ENCODE assay signal across 9 cellular contexts in the genomic region with DNA sequence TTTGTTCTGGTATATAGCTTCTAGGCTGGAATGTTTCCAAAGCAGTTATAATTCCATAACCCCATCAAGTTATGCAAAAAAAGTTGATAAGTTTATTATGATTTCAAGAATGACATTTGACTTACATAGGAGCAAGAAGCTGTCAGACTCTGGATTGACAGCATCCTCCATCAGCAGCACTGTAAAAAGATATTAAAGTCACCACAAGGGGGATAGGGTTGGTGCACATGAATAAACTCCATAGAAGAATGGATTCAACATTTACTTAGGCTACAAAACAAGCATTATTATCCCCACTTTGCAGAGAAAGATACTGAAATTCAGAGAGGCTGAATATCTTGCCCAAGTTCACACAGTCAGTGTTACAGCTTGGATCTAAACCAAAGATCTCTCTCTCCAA.
DNase-seq lines count a peak whose midpoint lies in the region; ATAC-seq and TF ChIP-seq lines count a peak whose summit lies in the region.
"Had no signal": no experiment of that assay in that cellular context is flagged by ENCODE, and none has a peak within 500 bp of the region (broad histone marks: within the 10 kb centered on the region; RNA-seq: fewer than 3 reads in every experiment).

No MANE protein-coding gene starts in this region.

- DNase-seq in AG09319 (ENCODE audit: extremely low read depth, low read depth) (no peak), iPS-NIHi11 (ENCODE audit: low spot score) (peak; percentile 20), NOMO-1 treated with dmso at 0.1 percent for 144 hours (lab: John Stamatoyannopoulos, UW; ENCODE audit: unreplicated experiment) (no peak)
- DNase-seq: activated T-cell treated with anti-CD3 and anti-CD28 coated beads, Interleukin-2, amount 50 U/mL, for 1 hour had no signal

- peak; percentile 54 for ATAC-seq in GM18907 (IDR thresholded peaks at IDR 0.05; ENCODE audit: unreplicated experiment)
- peak; percentile 82 for ATAC-seq in SK-N-SH treated with all-trans-retinoic acid at 6 μM for 48 hours
- ATAC-seq in HG03342 (IDR thresholded peaks at IDR 0.05; ENCODE audit: unreplicated experiment), result no peak
- no peak for ATAC-seq in HG02970 (IDR thresholded peaks at IDR 0.05; ENCODE audit: low FRiP score, unreplicated experiment)
- no peak for ATAC-seq in HG03139 (IDR thresholded peaks at IDR 0.05; ENCODE audit: unreplicated experiment)

- TF ChIP-seq CTCF in AG09319 (IDR thresholded peaks at IDR 0.05; ENCODE audit: low read depth, low read length), result peak; percentile 19

TF ChIP-seq in SK-N-SH treated with all-trans-retinoic acid at 6 μM for 48 hours, 23 proteins besides CTCF, POLR2A, EP300 and RAD21:
- TF ChIP-seq TSHZ2 (CRISPR knock-in tag; IDR thresholded peaks at IDR 0.05), result no peak
- TF ChIP-seq CREB5 (CRISPR knock-in tag; IDR thresholded peaks at IDR 0.05; ENCODE audit: low read depth), result no peak
- no peak for TF ChIP-seq ISL1 (CRISPR knock-in tag; IDR thresholded peaks at IDR 0.05)
- TF ChIP-seq PPARA (CRISPR knock-in tag; IDR thresholded peaks at IDR 0.05; ENCODE audit: borderline replicate concordance), result no peak
- TF ChIP-seq OSR1 (CRISPR knock-in tag; IDR thresholded peaks at IDR 0.05), result no peak
- no peak for TF ChIP-seq ESRRG (CRISPR knock-in tag; IDR thresholded peaks at IDR 0.05)
- no peak for TF ChIP-seq ZFP3 (CRISPR knock-in tag; IDR thresholded peaks at IDR 0.05)
- TF ChIP-seq GLIS3 (CRISPR knock-in tag; IDR thresholded peaks at IDR 0.05), result no peak
- TF ChIP-seq CSDC2 (CRISPR knock-in tag; IDR thresholded peaks at IDR 0.05), result no peak
- TF ChIP-seq, protein P1, sequence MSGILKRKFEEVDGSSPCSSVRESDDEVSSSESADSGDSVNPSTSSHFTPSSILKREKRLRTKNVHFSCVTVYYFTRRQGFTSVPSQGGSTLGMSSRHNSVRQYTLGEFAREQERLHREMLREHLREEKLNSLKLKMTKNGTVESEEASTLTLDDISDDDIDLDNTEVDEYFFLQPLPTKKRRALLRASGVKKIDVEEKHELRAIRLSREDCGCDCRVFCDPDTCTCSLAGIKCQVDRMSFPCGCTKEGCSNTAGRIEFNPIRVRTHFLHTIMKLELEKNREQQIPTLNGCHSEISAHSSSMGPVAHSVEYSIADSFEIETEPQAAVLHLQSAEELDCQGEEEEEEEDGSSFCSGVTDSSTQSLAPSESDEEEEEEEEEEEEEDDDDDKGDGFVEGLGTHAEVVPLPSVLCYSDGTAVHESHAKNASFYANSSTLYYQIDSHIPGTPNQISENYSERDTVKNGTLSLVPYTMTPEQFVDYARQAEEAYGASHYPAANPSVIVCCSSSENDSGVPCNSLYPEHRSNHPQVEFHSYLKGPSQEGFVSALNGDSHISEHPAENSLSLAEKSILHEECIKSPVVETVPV (CRISPR knock-in tag; IDR thresholded peaks at IDR 0.05), result no peak
- no peak for TF ChIP-seq TOX (CRISPR knock-in tag; IDR thresholded peaks at IDR 0.05; ENCODE audit: borderline replicate concordance)
- no peak for TF ChIP-seq ZC3H10 (CRISPR knock-in tag; IDR thresholded peaks at IDR 0.05)
- TF ChIP-seq, protein P2, sequence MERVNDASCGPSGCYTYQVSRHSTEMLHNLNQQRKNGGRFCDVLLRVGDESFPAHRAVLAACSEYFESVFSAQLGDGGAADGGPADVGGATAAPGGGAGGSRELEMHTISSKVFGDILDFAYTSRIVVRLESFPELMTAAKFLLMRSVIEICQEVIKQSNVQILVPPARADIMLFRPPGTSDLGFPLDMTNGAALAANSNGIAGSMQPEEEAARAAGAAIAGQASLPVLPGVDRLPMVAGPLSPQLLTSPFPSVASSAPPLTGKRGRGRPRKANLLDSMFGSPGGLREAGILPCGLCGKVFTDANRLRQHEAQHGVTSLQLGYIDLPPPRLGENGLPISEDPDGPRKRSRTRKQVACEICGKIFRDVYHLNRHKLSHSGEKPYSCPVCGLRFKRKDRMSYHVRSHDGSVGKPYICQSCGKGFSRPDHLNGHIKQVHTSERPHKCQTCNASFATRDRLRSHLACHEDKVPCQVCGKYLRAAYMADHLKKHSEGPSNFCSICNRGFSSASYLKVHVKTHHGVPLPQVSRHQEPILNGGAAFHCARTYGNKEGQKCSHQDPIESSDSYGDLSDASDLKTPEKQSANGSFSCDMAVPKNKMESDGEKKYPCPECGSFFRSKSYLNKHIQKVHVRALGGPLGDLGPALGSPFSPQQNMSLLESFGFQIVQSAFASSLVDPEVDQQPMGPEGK (CRISPR knock-in tag; IDR thresholded peaks at IDR 0.05; ENCODE audit: borderline replicate concordance), result no peak
- TF ChIP-seq ZNF565 (CRISPR knock-in tag; conservative IDR thresholded peaks at IDR 0.05; ENCODE audit: low read depth), result no peak
- no peak for TF ChIP-seq ZFP30 (CRISPR knock-in tag; IDR thresholded peaks at IDR 0.05)
- no peak for TF ChIP-seq ARNTL (CRISPR knock-in tag; IDR thresholded peaks at IDR 0.05; ENCODE audit: borderline replicate concordance, low read depth)
- no peak for TF ChIP-seq ZNF8 (CRISPR knock-in tag; IDR thresholded peaks at IDR 0.05)
- no peak for TF ChIP-seq BACH2 (CRISPR knock-in tag; IDR thresholded peaks at IDR 0.05; ENCODE audit: borderline replicate concordance)
- no peak for TF ChIP-seq SNAI2 (CRISPR knock-in tag; IDR thresholded peaks at IDR 0.05)
- TF ChIP-seq POU6F1 (CRISPR knock-in tag; IDR thresholded peaks at IDR 0.05; ENCODE audit: borderline replicate concordance, low read depth), result no peak
TF ChIP-seq in SK-N-SH treated with all-trans-retinoic acid at 6 μM for 48 hours: peak in this region for 0.

Comparison
In these comparisons a context has a peak if more than half of its experiments do, and no peak if none do; other contexts are left out.
1. ATAC-seq: peak in GM18907 (single experiment) and SK-N-SH treated with all-trans-retinoic acid at 6 μM for 48 hours (single experiment); none in HG03342 (single experiment), HG02970 (single experiment) and HG03139 (single experiment).